ENCODE assay signal across 1 cellular context in the genomic region with DNA sequence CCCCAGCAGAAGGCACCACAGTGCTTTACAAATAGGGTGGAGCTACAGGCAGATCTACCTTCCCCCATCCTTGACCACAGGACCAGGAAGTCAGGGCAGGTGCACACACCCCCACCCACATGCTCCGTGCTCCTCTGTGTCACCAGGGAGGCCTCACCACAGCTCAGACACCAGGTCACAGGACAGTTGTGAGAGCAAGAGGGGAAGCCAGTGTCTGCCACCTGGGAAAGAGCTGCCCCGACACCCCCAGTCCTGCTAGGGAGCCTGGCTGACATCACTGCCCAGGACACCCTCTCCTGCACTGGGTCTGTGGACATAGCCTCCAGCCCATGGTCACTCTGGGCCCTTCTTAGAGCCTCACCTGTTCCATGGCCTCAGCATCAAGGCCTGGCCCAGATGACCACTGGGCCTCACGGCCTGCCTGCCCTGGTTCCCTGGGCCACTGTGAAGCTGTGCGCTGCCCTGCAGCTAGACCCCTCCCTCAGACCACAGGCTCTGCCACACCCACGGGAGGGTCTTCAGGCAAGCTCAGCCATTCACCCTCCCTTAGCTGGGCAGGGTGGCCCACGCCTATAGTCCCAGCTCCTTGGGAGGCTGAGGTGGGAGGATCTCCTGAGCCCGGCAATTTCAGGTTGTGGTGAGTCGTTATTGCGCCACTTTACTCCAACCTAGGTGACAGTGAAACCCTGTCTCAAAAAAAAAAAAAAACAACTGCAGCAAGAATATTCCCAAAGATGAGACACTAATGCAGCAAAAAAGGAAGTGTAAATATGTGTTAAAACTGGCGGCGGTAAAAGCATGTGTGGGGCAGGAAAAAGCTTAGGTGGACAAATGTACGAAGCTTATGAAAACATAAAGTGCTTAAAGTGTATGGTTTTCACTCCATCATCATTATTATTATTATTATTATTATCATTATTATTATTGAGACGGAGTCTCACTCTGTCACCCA.
TF ChIP-seq lines count a peak whose summit lies in the region.

No MANE protein-coding gene starts in this region.

TF ChIP-seq in K562, 482 proteins besides CTCF, POLR2A, EP300 and RAD21 (continues in another document):
- TF ChIP-seq ZNF280A (IDR thresholded peaks at IDR 0.05; ENCODE audit: low read depth, partially characterized antibody), result no peak
- no peak for TF ChIP-seq CCNT2 (IDR thresholded peaks at IDR 0.05; ENCODE audit: borderline replicate concordance, extremely low read depth, insufficient read length, low read depth, low read length)
- peak; percentile 60; the same call in 1 of the 2 replicates for TF ChIP-seq MAX (CRISPR knock-in tag; IDR thresholded peaks at IDR 0.05)
- TF ChIP-seq MTA1 (IDR thresholded peaks at IDR 0.05; ENCODE audit: borderline replicate concordance), result no peak
- TF ChIP-seq CSDE1 (IDR thresholded peaks at IDR 0.05), result no peak
- TF ChIP-seq FOS (IDR thresholded peaks at IDR 0.05; ENCODE audit: extremely low read depth, insufficient read length), result no peak
- no peak for TF ChIP-seq MEIS2 (IDR thresholded peaks at IDR 0.05; ENCODE audit: partially characterized antibody)
- no peak for TF ChIP-seq FOSL1 (tag; conservative IDR thresholded peaks at IDR 0.05)
- TF ChIP-seq PHTF2 (CRISPR knock-in tag; IDR thresholded peaks at IDR 0.05), result no peak
- no peak for TF ChIP-seq SMARCA5 (IDR thresholded peaks at IDR 0.05)
- no peak for TF ChIP-seq ZNF444 (CRISPR knock-in tag; IDR thresholded peaks at IDR 0.05)
- TF ChIP-seq DIDO1 (tag; IDR thresholded peaks at IDR 0.05; ENCODE audit: low read depth), result no peak
- TF ChIP-seq, protein P1, sequence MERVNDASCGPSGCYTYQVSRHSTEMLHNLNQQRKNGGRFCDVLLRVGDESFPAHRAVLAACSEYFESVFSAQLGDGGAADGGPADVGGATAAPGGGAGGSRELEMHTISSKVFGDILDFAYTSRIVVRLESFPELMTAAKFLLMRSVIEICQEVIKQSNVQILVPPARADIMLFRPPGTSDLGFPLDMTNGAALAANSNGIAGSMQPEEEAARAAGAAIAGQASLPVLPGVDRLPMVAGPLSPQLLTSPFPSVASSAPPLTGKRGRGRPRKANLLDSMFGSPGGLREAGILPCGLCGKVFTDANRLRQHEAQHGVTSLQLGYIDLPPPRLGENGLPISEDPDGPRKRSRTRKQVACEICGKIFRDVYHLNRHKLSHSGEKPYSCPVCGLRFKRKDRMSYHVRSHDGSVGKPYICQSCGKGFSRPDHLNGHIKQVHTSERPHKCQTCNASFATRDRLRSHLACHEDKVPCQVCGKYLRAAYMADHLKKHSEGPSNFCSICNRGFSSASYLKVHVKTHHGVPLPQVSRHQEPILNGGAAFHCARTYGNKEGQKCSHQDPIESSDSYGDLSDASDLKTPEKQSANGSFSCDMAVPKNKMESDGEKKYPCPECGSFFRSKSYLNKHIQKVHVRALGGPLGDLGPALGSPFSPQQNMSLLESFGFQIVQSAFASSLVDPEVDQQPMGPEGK (CRISPR knock-in tag; IDR thresholded peaks at IDR 0.05; ENCODE audit: borderline replicate concordance), result no peak
- peak; percentile 51; the same call in 1 of the 2 replicates for TF ChIP-seq POLR2G (IDR thresholded peaks at IDR 0.05; ENCODE audit: low read depth, low read length)
- TF ChIP-seq ZNF354B (CRISPR knock-in tag; IDR thresholded peaks at IDR 0.05), result no peak
- TF ChIP-seq MBD1 (CRISPR knock-in tag; IDR thresholded peaks at IDR 0.05), result no peak
- TF ChIP-seq, protein P2, sequence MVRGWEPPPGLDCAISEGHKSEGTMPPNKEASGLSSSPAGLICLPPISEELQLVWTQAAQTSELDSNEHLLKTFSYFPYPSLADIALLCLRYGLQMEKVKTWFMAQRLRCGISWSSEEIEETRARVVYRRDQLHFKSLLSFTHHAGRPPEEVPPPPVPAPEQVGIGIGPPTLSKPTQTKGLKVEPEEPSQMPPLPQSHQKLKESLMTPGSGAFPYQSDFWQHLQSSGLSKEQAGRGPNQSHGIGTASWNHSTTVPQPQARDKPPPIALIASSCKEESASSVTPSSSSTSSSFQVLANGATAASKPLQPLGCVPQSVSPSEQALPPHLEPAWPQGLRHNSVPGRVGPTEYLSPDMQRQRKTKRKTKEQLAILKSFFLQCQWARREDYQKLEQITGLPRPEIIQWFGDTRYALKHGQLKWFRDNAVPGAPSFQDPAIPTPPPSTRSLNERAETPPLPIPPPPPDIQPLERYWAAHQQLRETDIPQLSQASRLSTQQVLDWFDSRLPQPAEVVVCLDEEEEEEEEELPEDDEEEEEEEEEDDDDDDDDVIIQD (CRISPR knock-in tag; IDR thresholded peaks at IDR 0.05), result no peak
- TF ChIP-seq RNF2 (IDR thresholded peaks at IDR 0.05), result no peak
- no peak for TF ChIP-seq KLF16 (IDR thresholded peaks at IDR 0.05)
- no peak for TF ChIP-seq HEY1 (CRISPR knock-in tag; IDR thresholded peaks at IDR 0.05; ENCODE audit: borderline replicate concordance)
- TF ChIP-seq JUND (IDR thresholded peaks at IDR 0.05; ENCODE audit: borderline replicate concordance, low read depth, low read length), result no peak
- no peak for TF ChIP-seq JUND (tag; IDR thresholded peaks at IDR 0.05; ENCODE audit: borderline replicate concordance, low read depth, low read length)
- TF ChIP-seq XRCC3 (IDR thresholded peaks at IDR 0.05), result no peak
- no peak for TF ChIP-seq C11orf30 (IDR thresholded peaks at IDR 0.05; ENCODE audit: low read depth)
- no peak for TF ChIP-seq HMG20B (CRISPR knock-in tag; IDR thresholded peaks at IDR 0.05)
- no peak for TF ChIP-seq COPS2 (conservative IDR thresholded peaks at IDR 0.05)
- TF ChIP-seq DDX20 (tag; IDR thresholded peaks at IDR 0.05; ENCODE audit: low read depth), result no peak
- no peak for TF ChIP-seq ZBTB5 (IDR thresholded peaks at IDR 0.05)
- TF ChIP-seq CEBPG (CRISPR knock-in tag; IDR thresholded peaks at IDR 0.05), result peak; percentile 46; the same call in 1 of the 2 replicates
- TF ChIP-seq CEBPG (tag; conservative IDR thresholded peaks at IDR 0.05 in 1 of 2, IDR thresholded peaks at IDR 0.05 in 1 of 2), result no peak
- peak; percentile 35; the same call in 1 of the 2 replicates for TF ChIP-seq RBFOX2 (IDR thresholded peaks at IDR 0.05; ENCODE audit: low read depth, low read length)
- TF ChIP-seq CBX1 (IDR thresholded peaks at IDR 0.05; ENCODE audit: low read depth), result no peak
- no peak for TF ChIP-seq FOXO4 (CRISPR knock-in tag; IDR thresholded peaks at IDR 0.05)
- no peak for TF ChIP-seq HMGN3 (IDR thresholded peaks at IDR 0.05; ENCODE audit: borderline replicate concordance, extremely low read depth, insufficient read length, low read depth, low read length)
- TF ChIP-seq SPI1 (IDR thresholded peaks at IDR 0.05; ENCODE audit: borderline replicate concordance, low read depth, low read length), result peak; percentile 35; the same call in 1 of the 2 replicates
- TF ChIP-seq ZNF449 (CRISPR knock-in tag; IDR thresholded peaks at IDR 0.05), result no peak
- TF ChIP-seq GATA2 (CRISPR knock-in tag; IDR thresholded peaks at IDR 0.05), result no peak
- TF ChIP-seq SUPT5H (IDR thresholded peaks at IDR 0.05), result peak; percentile 50
- TF ChIP-seq ZBTB17 (CRISPR knock-in tag; IDR thresholded peaks at IDR 0.05), result no peak
- TF ChIP-seq HSF4 (CRISPR knock-in tag; IDR thresholded peaks at IDR 0.05; ENCODE audit: borderline replicate concordance), result no peak
- TF ChIP-seq CEBPB (tag; IDR thresholded peaks at IDR 0.05), result peak; percentile 78
- TF ChIP-seq BRF2 (IDR thresholded peaks at IDR 0.05; ENCODE audit: borderline replicate concordance, insufficient read depth, insufficient read length), result no peak
- no peak for TF ChIP-seq HLTF (IDR thresholded peaks at IDR 0.05)
- TF ChIP-seq HES1 (IDR thresholded peaks at IDR 0.05; ENCODE audit: low read depth), result no peak
- no peak for TF ChIP-seq FOXA1 (IDR thresholded peaks at IDR 0.05; ENCODE audit: borderline replicate concordance)
- TF ChIP-seq NFXL1 (CRISPR knock-in tag; IDR thresholded peaks at IDR 0.05), result no peak
- no peak for TF ChIP-seq PHF8 (IDR thresholded peaks at IDR 0.05; ENCODE audit: borderline replicate concordance, low read length)
- TF ChIP-seq ZNF512 (tag; IDR thresholded peaks at IDR 0.05), result no peak
- no peak for TF ChIP-seq MAZ (CRISPR knock-in tag; conservative IDR thresholded peaks at IDR 0.05 in 1 of 2, IDR thresholded peaks at IDR 0.05 in 1 of 2)
